In the genomic region with DNA sequence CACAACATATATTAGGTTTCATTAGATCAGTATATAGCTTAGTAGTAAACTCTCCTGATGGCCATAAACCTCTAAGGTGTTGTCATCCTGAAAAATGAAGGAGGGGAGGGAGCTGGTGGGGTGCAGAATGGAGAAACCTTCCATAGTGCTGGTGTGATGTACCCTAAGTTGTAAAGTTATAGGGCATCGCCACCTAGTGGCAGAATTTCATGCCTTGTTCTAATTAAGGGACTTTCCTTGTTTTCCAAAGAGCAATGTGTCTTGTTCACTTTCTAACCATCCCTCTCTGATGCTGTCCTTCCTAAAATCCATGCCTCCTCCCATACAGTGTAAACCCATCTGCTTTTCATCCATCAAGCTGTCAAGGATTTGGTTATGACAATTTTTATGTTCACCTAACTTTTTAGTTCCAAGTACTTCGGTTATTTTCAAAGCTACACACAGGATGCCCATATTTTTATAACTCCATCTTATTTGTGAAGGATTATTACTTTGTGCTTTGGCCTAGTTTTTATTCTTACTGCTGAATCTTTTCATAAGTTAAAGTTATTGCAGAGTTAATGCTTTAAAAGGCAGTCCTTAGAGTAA, we compare ENCODE assay signal across 8 cellular contexts. TPM values are rescaled to one million over a fixed set of nuclear protein-coding genes. Genes with fewer than 3 reads are reported as not detected.
DNase-seq lines count a peak whose midpoint lies in the region; ATAC-seq and TF ChIP-seq lines count a peak whose summit lies in the region.

No MANE protein-coding gene starts in this region.

- no peak overlapping the region for H3K4me3 Mint-ChIP-seq in CD8-positive, alpha-beta T cell
- H3K4me3 Mint-ChIP-seq in activated CD4-positive, alpha-beta T cell treated with anti-CD3 and anti-CD28 coated beads, Interleukin-2, amount 10 ng/mL, durations not matched to agents 7 days and 5 days = no peak overlapping the region
- peak overlapping the region in 1 of 8 donors; percentile 49 for H3K4me3 Mint-ChIP-seq in naive B cell

- no peaks in the 10 kb centered on the region for H3K27me3 Mint-ChIP-seq in CD8-positive, alpha-beta T cell (ENCODE audit: low read depth)
- no peaks in the 10 kb centered on the region for H3K27me3 Mint-ChIP-seq in activated CD4-positive, alpha-beta T cell treated with anti-CD3 and anti-CD28 coated beads, Interleukin-2, amount 10 ng/mL, durations not matched to agents 7 days and 5 days
- no peaks in the 10 kb centered on the region for H3K27me3 Mint-ChIP-seq in naive B cell

- peaks cover 39% of the 10 kb centered on the region for H3K4me1 Mint-ChIP-seq in CD8-positive, alpha-beta T cell (ENCODE audit: low read depth)
- H3K4me1 Mint-ChIP-seq in activated CD4-positive, alpha-beta T cell treated with anti-CD3 and anti-CD28 coated beads, Interleukin-2, amount 10 ng/mL, durations not matched to agents 7 days and 5 days = peaks cover 24% of the 10 kb centered on the region
- peaks cover 0 to 22% (median 5%) of the 10 kb centered on the region in 3 donors for H3K4me1 Mint-ChIP-seq in naive B cell

- POLR2A ChIA-PET in CD8-positive, alpha-beta T cell (lab: Charles Lee) = no interaction called here
- POLR2A ChIA-PET in activated CD4-positive, alpha-beta T cell treated with anti-CD3 and anti-CD28 coated beads, Interleukin-2, amount 10 ng/mL, durations not matched to agents 7 days and 5 days (lab: Charles Lee) = interaction anchor here (0.6 kb wide), 1 partner anchor 451 kb away, joined by 3 read pairs; no protein-coding TSS in a partner anchor

- no peak overlapping the region for H3K27ac Mint-ChIP-seq in CD8-positive, alpha-beta T cell
- H3K27ac Mint-ChIP-seq in activated CD4-positive, alpha-beta T cell treated with anti-CD3 and anti-CD28 coated beads, Interleukin-2, amount 10 ng/mL, durations not matched to agents 7 days and 5 days = no peak overlapping the region
- peak overlapping the region in 1 of 6 donors; percentile 54 for H3K27ac Mint-ChIP-seq in naive B cell

- CTCF ChIA-PET in CD8-positive, alpha-beta T cell (lab: Charles Lee) = interaction anchor here (1.4 to 4.6 kb wide), 4 partner anchors 245 to 460 kb away, joined by 3 to 26 read pairs (median 6); no protein-coding TSS in a partner anchor
- CTCF ChIA-PET in activated CD4-positive, alpha-beta T cell treated with anti-CD3 and anti-CD28 coated beads, Interleukin-2, amount 10 ng/mL, durations not matched to agents 7 days and 5 days (lab: Charles Lee) = interaction anchor here (0.9 kb wide), 1 partner anchor 452 kb away, joined by 4 read pairs; no protein-coding TSS in a partner anchor

- no peak overlapping the region for H3K27ac ChIP-seq in CD8-positive, alpha-beta T cell (ENCODE audit: low read depth, low read length)
- no peak overlapping the region for H3K27ac ChIP-seq in thoracic aorta

- intact Hi-C loops in CD8-positive, alpha-beta T cell (cut with DNase I, micrococcal nuclease) = loop anchor here in 1 of 2 experiments (2.0 to 10.0 kb wide), 3 partner anchors 451 to 1841 kb away; no protein-coding TSS in a partner anchor

- ATAC-seq in CD8-positive, alpha-beta T cell = peak; percentile 45
- ATAC-seq in GM19395 (IDR thresholded peaks at IDR 0.05; ENCODE audit: unreplicated experiment) = peak; percentile 46
- peak; percentile 37 to 54 for ATAC-seq in naive B cell (ENCODE audit: low read depth in 2 of 2)
- ATAC-seq in thoracic aorta (ENCODE audit: insufficient number of reproducible peaks, low FRiP score, low read depth) = no peak

- no peaks in the 10 kb centered on the region for H3K36me3 ChIP-seq in CD8-positive, alpha-beta T cell (ENCODE audit: insufficient read depth, low read length)
- H3K36me3 ChIP-seq in thoracic aorta = no peaks in the 10 kb centered on the region

- peaks cover 35% of the 10 kb centered on the region for H3K36me3 Mint-ChIP-seq in CD8-positive, alpha-beta T cell
- H3K36me3 Mint-ChIP-seq in activated CD4-positive, alpha-beta T cell treated with anti-CD3 and anti-CD28 coated beads, Interleukin-2, amount 10 ng/mL, durations not matched to agents 7 days and 5 days (ENCODE audit: low read depth) = peaks cover 21% of the 10 kb centered on the region
- H3K36me3 Mint-ChIP-seq in naive B cell = peaks cover 0 to 12% of the 10 kb centered on the region in 2 donors

- H3K9me3 ChIP-seq in CD8-positive, alpha-beta T cell (ENCODE audit: low read length) = no peaks in the 10 kb centered on the region
- H3K9me3 ChIP-seq in thoracic aorta = no peaks in the 10 kb centered on the region

- no peak overlapping the region for H3K4me3 ChIP-seq in CD8-positive, alpha-beta T cell (ENCODE audit: low read depth, low read length)
- no peak overlapping the region for H3K4me3 ChIP-seq in thoracic aorta

- no peaks in the 10 kb centered on the region for H3K27me3 ChIP-seq in CD8-positive, alpha-beta T cell (ENCODE audit: insufficient read depth, low read length)
- no peaks in the 10 kb centered on the region for H3K27me3 ChIP-seq in thoracic aorta (replicated peaks; ENCODE audit: insufficient read depth)

- DNase-seq in CD8-positive, alpha-beta T cell = peak; percentile 9 to 70 (median 48)
- DNase-seq in NCI-H146 treated with DMSO at 0.1 percent for 48 hours (lab: John Stamatoyannopoulos, UW; ENCODE audit: unreplicated experiment) (peak; percentile 12), naive B cell (peak; percentile 47), thoracic aorta (ENCODE audit: low spot score) (no peak), ecto neural progenitor cell (ENCODE audit: low spot score) (no peak)
- peak; percentile 69 for DNase-seq in activated CD4-positive, alpha-beta T cell treated with anti-CD3 and anti-CD28 coated beads, Interleukin-2, amount 10 ng/mL, durations not matched to agents 7 days and 5 days
- peak; percentile 41 for DNase-seq in effector CD8-positive, alpha-beta T cell (lab: John Stamatoyannopoulos, UW)

- H3K4me1 ChIP-seq in CD8-positive, alpha-beta T cell (ENCODE audit: insufficient read depth, low read length) = peaks cover 2% of the 10 kb centered on the region
- H3K4me1 ChIP-seq in thoracic aorta (ENCODE audit: control insufficient read depth in 1 of 2, low read depth in 2 of 2) = peaks cover 0 to 5% of the 10 kb centered on the region in 2 donors

- H3K9me3 Mint-ChIP-seq in CD8-positive, alpha-beta T cell = no peaks in the 10 kb centered on the region
- no peaks in the 10 kb centered on the region for H3K9me3 Mint-ChIP-seq in activated CD4-positive, alpha-beta T cell treated with anti-CD3 and anti-CD28 coated beads, Interleukin-2, amount 10 ng/mL, durations not matched to agents 7 days and 5 days
- no peaks in the 10 kb centered on the region for H3K9me3 Mint-ChIP-seq in naive B cell

- peak; percentile 57 for TF ChIP-seq CTCF in CD8-positive, alpha-beta T cell (IDR thresholded peaks at IDR 0.05)
- TF ChIP-seq CTCF in thoracic aorta (IDR thresholded peaks at IDR 0.05) = peak; percentile 48

RNA-seq across cellular contexts. Expression of a gene that starts 4.5 kb away (rescaled TPM):
- total RNA-seq in CD8-positive, alpha-beta T cell = 10 to 100 TPM; 20.6 to 22.5 TPM
- 10 to 100 TPM; 41.1 to 44.2 TPM for total RNA-seq in activated CD4-positive, alpha-beta T cell treated with anti-CD3 and anti-CD28 coated beads, Interleukin-2, amount 10 ng/mL, durations not matched to agents 7 days and 5 days
- polyA plus RNA-seq in naive B cell (ENCODE audit: low read depth in 6 of 6) = 10 to 100 TPM; 44.9 to 69.1 (median 54.8) TPM
- 10 to 100 TPM in 1 of 2 donors, 1 to 10 TPM in 1; 8.3 to 12.0 TPM for total RNA-seq in thoracic aorta

Comparison
In these comparisons a context has a peak if more than half of its experiments do, and no peak if none do; other contexts are left out.
1. DNase-seq: peak in CD8-positive, alpha-beta T cell (7 of 7), NCI-H146 treated with DMSO at 0.1 percent for 48 hours (single experiment), activated CD4-positive, alpha-beta T cell treated with anti-CD3 and anti-CD28 coated beads, Interleukin-2, amount 10 ng/mL, durations not matched to agents 7 days and 5 days (single experiment), effector CD8-positive, alpha-beta T cell (single experiment) and naive B cell (single experiment); none in thoracic aorta (single experiment) and ecto neural progenitor cell (single experiment).